Comparison of ENCODE assay signal across 20 cellular contexts in the genomic region with DNA sequence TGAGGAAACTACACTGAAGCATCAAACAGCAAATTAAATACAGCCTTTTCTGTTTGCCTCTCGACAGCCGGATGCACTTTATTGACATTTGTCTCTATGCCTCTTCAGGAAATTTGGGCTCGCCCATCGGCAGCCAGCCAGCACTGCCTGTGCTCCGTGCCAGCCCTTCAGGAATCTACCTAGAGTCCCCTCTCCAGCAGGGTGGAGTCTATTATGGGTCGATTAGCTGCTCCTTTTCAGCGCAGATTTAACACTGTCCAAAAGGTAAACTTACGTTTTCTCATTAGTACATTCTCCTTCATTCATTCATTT.
DNase-seq lines count a peak whose midpoint lies in the region; TF ChIP-seq lines count a peak whose summit lies in the region.
"Had no signal": no experiment of that assay in that cellular context is flagged by ENCODE, and none has a peak within 500 bp of the region (broad histone marks: within the 10 kb centered on the region; RNA-seq: fewer than 3 reads in every experiment).

No MANE protein-coding gene starts in this region.

- H3K27ac Mint-ChIP-seq in Calu3 (ENCODE audit: unreplicated experiment), result no peak overlapping the region
- H3K27ac Mint-ChIP-seq in activated CD4-positive, alpha-beta memory T cell treated with anti-CD3 and anti-CD28 coated beads for 36 hours, result no peak overlapping the region
- H3K27ac Mint-ChIP-seq: activated naive CD8-positive, alpha-beta T cell; natural killer cell; T-helper 17 cell had no signal

- H3K27me3 ChIP-seq in uterus, result no peaks in the 10 kb centered on the region
- H3K27me3 ChIP-seq: hepatocyte had no signal

- no peak for TF ChIP-seq POLR2A in uterus (IDR thresholded peaks at IDR 0.05)

- no peaks in the 10 kb centered on the region for H3K27me3 Mint-ChIP-seq in Calu3 (ENCODE audit: unreplicated experiment)
- no peaks in the 10 kb centered on the region for H3K27me3 Mint-ChIP-seq in activated CD4-positive, alpha-beta memory T cell treated with anti-CD3 and anti-CD28 coated beads for 36 hours
- H3K27me3 Mint-ChIP-seq: activated naive CD8-positive, alpha-beta T cell had no signal

- H3K36me3 ChIP-seq in uterus, result no peaks in the 10 kb centered on the region
- H3K36me3 ChIP-seq: tibial artery had no signal

- intact Hi-C loops in Calu3 (cut with micrococcal nuclease; ENCODE audit: unreplicated experiment) (no loop called here), uterus (cut with DNase I; ENCODE audit: low total_unique reads) (no loop called here)
- intact Hi-C loops in activated CD4-positive, alpha-beta memory T cell treated with anti-CD3 and anti-CD28 coated beads for 36 hours (cut with micrococcal nuclease), result no loop called here

- POLR2A ChIA-PET in activated CD4-positive, alpha-beta memory T cell treated with anti-CD3 and anti-CD28 coated beads for 36 hours (lab: Charles Lee), result no interaction called here
- POLR2A ChIA-PET in HEK293T (lab: Yijun Ruan, JAX), result no interaction called here

- TF ChIP-seq CTCF in Calu3 (IDR thresholded peaks at IDR 0.05; ENCODE audit: unreplicated experiment), result no peak
- TF ChIP-seq CTCF in uterus (IDR thresholded peaks at IDR 0.05), result no peak

- H3K9me3 Mint-ChIP-seq in Calu3 (ENCODE audit: low read depth, unreplicated experiment), result no peaks in the 10 kb centered on the region
- H3K9me3 Mint-ChIP-seq in activated CD4-positive, alpha-beta memory T cell treated with anti-CD3 and anti-CD28 coated beads for 36 hours, result no peaks in the 10 kb centered on the region
- H3K9me3 Mint-ChIP-seq: natural killer cell had no signal

- CTCF ChIA-PET in Calu3 (lab: Charles Lee), result interaction anchor here (0.6 kb wide), 1 partner anchor 34 kb away, joined by 10 read pairs; no protein-coding TSS in a partner anchor
- CTCF ChIA-PET in activated CD4-positive, alpha-beta memory T cell treated with anti-CD3 and anti-CD28 coated beads for 36 hours (lab: Charles Lee), result no interaction called here
- CTCF ChIA-PET in HEK293T (lab: Yijun Ruan, JAX), result no interaction called here

- no peaks in the 10 kb centered on the region for H3K36me3 Mint-ChIP-seq in Calu3 (ENCODE audit: insufficient read depth, unreplicated experiment)
- no peaks in the 10 kb centered on the region for H3K36me3 Mint-ChIP-seq in activated CD4-positive, alpha-beta memory T cell treated with anti-CD3 and anti-CD28 coated beads for 36 hours
- H3K36me3 Mint-ChIP-seq: activated naive CD8-positive, alpha-beta T cell; natural killer cell had no signal

- DNase-seq in Calu3 (peak; percentile 57), NCI-H1092 treated with DMSO at 0.1 percent for 48 hours (lab: John Stamatoyannopoulos, UW) (peak; percentile 72), SHP77 treated with DMSO at 0.1 percent for 48 hours (lab: John Stamatoyannopoulos, UW) (peak; percentile 48), mucosa of gallbladder (ENCODE audit: low spot score) (peak; percentile 58), NOMO-1 treated with dmso at 0.1 percent for 144 hours (lab: John Stamatoyannopoulos, UW; ENCODE audit: unreplicated experiment) (no peak), HEK293T (ENCODE audit: extremely low spot score) (no peak), uterus (no peak)
- no peak for DNase-seq in activated CD4-positive, alpha-beta memory T cell treated with anti-CD3 and anti-CD28 coated beads for 36 hours
- DNase-seq: activated CD4-positive, alpha-beta T cell treated with anti-CD3 and anti-CD28 coated beads for 4 hours; activated T-cell treated with anti-CD3 and anti-CD28 coated beads, Interleukin-2, amount 50 U/mL, for 1 hour; AML-193; effector memory CD4-positive, alpha-beta T cell; GM23248; MM.1S; natural killer cell; NCI-H524 treated with DMSO at 0.1 percent for 48 hours; T-helper 17 cell; tibial artery had no signal

- no peaks in the 10 kb centered on the region for H3K9me3 ChIP-seq in uterus
- H3K9me3 ChIP-seq: tibial artery had no signal

- no peak overlapping the region for H3K4me3 ChIP-seq in uterus
- H3K4me3 ChIP-seq: GM23248, hepatocyte, tibial artery had no signal

- no peak overlapping the region for H3K4me3 Mint-ChIP-seq in Calu3 (ENCODE audit: low read depth, unreplicated experiment)
- no peak overlapping the region for H3K4me3 Mint-ChIP-seq in activated CD4-positive, alpha-beta memory T cell treated with anti-CD3 and anti-CD28 coated beads for 36 hours
- H3K4me3 Mint-ChIP-seq: activated naive CD8-positive, alpha-beta T cell; natural killer cell; T-helper 17 cell had no signal

- no peaks in the 10 kb centered on the region for H3K4me1 ChIP-seq in uterus
- H3K4me1 ChIP-seq: tibial artery had no signal

- BruUV-seq in Calu3 (replicated peaks; lab: Mats Ljungman, UMichigan), result no TSS peak

- H3K4me1 Mint-ChIP-seq in Calu3 (ENCODE audit: low read depth, unreplicated experiment), result peaks cover 18% of the 10 kb centered on the region
- no peaks in the 10 kb centered on the region for H3K4me1 Mint-ChIP-seq in activated CD4-positive, alpha-beta memory T cell treated with anti-CD3 and anti-CD28 coated beads for 36 hours (ENCODE audit: low read depth)
- H3K4me1 Mint-ChIP-seq: natural killer cell, T-helper 17 cell had no signal

- H3K27ac ChIP-seq in uterus, result no peak overlapping the region
- H3K27ac ChIP-seq: GM23248, hepatocyte, tibial artery had no signal

TF ChIP-seq in HEK293T, 16 proteins besides CTCF, POLR2A, EP300 and RAD21:
- TF ChIP-seq NFRKB (IDR thresholded peaks at IDR 0.05) (no peak), ZNF384 (IDR thresholded peaks at IDR 0.05) (no peak), LEF1 (IDR thresholded peaks at IDR 0.05; ENCODE audit: borderline replicate concordance) (no peak)
TF ChIP-seq in HEK293T: peak in this region for 0.

Comparison
In these comparisons a context has a peak if more than half of its experiments do, and no peak if none do; other contexts are left out.
1. DNase-seq: peak in Calu3 (single experiment), NCI-H1092 treated with DMSO at 0.1 percent for 48 hours (single experiment), SHP77 treated with DMSO at 0.1 percent for 48 hours (single experiment) and mucosa of gallbladder (single experiment); none in NOMO-1 treated with dmso at 0.1 percent for 144 hours (single experiment), activated CD4-positive, alpha-beta memory T cell treated with anti-CD3 and anti-CD28 coated beads for 36 hours (single experiment), HEK293T (single experiment) and uterus (0 of 2).